Comparison of ENCODE assay signal across 2 cellular contexts in genomic region chr12:27711312-27711682, GRCh38.
TF ChIP-seq lines count a peak whose summit lies in the region.

No MANE protein-coding gene starts in this region.

TF ChIP-seq in GM12878, 131 proteins besides CTCF, POLR2A, EP300 and RAD21 (continued from another document):
- peak; percentile 9; the same call in 1 of the 2 replicates for TF ChIP-seq PKNOX1 (IDR thresholded peaks at IDR 0.05)
- TF ChIP-seq BCLAF1 (IDR thresholded peaks at IDR 0.05), result no peak
- TF ChIP-seq MTA2 (IDR thresholded peaks at IDR 0.05; ENCODE audit: low read depth), result no peak
- TF ChIP-seq REST (IDR thresholded peaks at IDR 0.05; ENCODE audit: low read depth, low read length), result no peak
- no peak for TF ChIP-seq CEBPB (IDR thresholded peaks at IDR 0.05; ENCODE audit: borderline replicate concordance in 1 of 2, low read depth in 2 of 2, low read length in 2 of 2)
- TF ChIP-seq CBX5 (IDR thresholded peaks at IDR 0.05; ENCODE audit: low read depth), result no peak
- TF ChIP-seq MEF2A (IDR thresholded peaks at IDR 0.05; ENCODE audit: insufficient read depth, low read depth, low read length), result no peak
- TF ChIP-seq TARDBP (IDR thresholded peaks at IDR 0.05; ENCODE audit: borderline replicate concordance), result no peak
- TF ChIP-seq CREB1 (IDR thresholded peaks at IDR 0.05; ENCODE audit: low read depth), result no peak
- TF ChIP-seq GABPA (IDR thresholded peaks at IDR 0.05; ENCODE audit: low read depth), result 0 out of 2 replicates have a peak, but pooled peaks have one; percentile 34
- no peak for TF ChIP-seq PAX5 (IDR thresholded peaks at IDR 0.05; ENCODE audit: borderline replicate concordance, low read depth, low read length)
- no peak for TF ChIP-seq ATF7 (IDR thresholded peaks at IDR 0.05; ENCODE audit: low read depth)
- TF ChIP-seq ZNF622 (IDR thresholded peaks at IDR 0.05), result no peak
- no peak for TF ChIP-seq SREBF1 (IDR thresholded peaks at IDR 0.05; ENCODE audit: low read length)
- no peak for TF ChIP-seq E4F1 (IDR thresholded peaks at IDR 0.05; ENCODE audit: borderline replicate concordance, partially characterized antibody)
TF ChIP-seq in GM12878: peak in this region for 3.

TF ChIP-seq in liver, 16 proteins besides CTCF, POLR2A, EP300 and RAD21:
- no peak for TF ChIP-seq REST (IDR thresholded peaks at IDR 0.05)
- no peak for TF ChIP-seq YY1 (IDR thresholded peaks at IDR 0.05)
- TF ChIP-seq NR2F2 (IDR thresholded peaks at IDR 0.05), result no peak
- TF ChIP-seq EGR1 (IDR thresholded peaks at IDR 0.05; ENCODE audit: low read depth in 2 of 2), result no peak
- no peak for TF ChIP-seq JUND (IDR thresholded peaks at IDR 0.05)
- TF ChIP-seq GABPA (IDR thresholded peaks at IDR 0.05 in 1 of 2, conservative IDR thresholded peaks at IDR 0.05 in 1 of 2), result no peak
- no peak for TF ChIP-seq FOXA1 (IDR thresholded peaks at IDR 0.05)
- no peak for TF ChIP-seq FOXA2 (IDR thresholded peaks at IDR 0.05)
- no peak for TF ChIP-seq ATF3 (IDR thresholded peaks at IDR 0.05)
- TF ChIP-seq RXRA (IDR thresholded peaks at IDR 0.05), result no peak
- no peak for TF ChIP-seq MAX (IDR thresholded peaks at IDR 0.05)
